ENCODE assay signal across 8 cellular contexts in the genomic region with DNA sequence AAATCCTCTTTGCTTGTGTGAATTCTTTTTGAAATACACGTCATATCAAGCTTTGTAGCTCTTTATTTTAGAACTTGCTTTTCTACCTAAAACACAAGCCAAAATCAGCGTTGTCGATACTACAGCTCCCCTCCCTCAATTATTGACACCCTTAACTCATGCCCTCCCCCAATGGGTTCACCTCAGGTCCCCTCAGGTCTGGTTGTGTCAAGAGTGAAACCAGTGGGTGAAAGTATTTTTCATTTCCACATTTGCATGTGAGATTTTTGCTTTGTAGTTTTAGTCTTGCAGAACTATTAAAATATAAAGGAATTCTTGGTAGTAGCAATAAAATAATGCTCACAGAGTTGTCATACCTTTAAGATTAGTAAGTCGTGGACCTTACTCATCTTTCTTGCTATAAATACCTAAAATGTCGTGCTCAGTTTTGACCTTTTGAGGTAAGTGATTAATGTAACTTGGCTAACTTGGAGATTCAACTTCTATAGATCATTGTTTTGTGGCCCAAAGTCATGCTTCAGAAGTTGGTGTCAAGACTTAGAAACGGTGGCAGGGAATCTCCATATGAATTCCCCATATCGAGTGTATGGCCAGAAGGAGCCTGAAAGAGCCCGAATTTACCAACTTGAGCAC. TPM values are rescaled to one million over a fixed set of nuclear protein-coding genes. Genes with fewer than 3 reads are reported as not detected.
DNase-seq lines count a peak whose midpoint lies in the region; ATAC-seq and TF ChIP-seq lines count a peak whose summit lies in the region.

No MANE protein-coding gene starts in this region.

- no peaks in the 10 kb centered on the region for H3K9me3 Mint-ChIP-seq in activated naive CD8-positive, alpha-beta T cell treated with anti-CD3 and anti-CD28 coated beads, Interleukin-2, amount 10 ng/mL, durations not matched to agents 7 days and 5 days
- no peaks in the 10 kb centered on the region for H3K9me3 Mint-ChIP-seq in natural killer cell treated with Interleukin-12 subunit alpha and Interleukin-12 subunit beta and Interleukin-15 and Interleukin-18, amount 100 ng/mL, for 72 hours

- H3K27ac Mint-ChIP-seq in activated naive CD8-positive, alpha-beta T cell treated with anti-CD3 and anti-CD28 coated beads, Interleukin-2, amount 10 ng/mL, durations not matched to agents 7 days and 5 days = no peak overlapping the region
- H3K27ac Mint-ChIP-seq in natural killer cell treated with Interleukin-12 subunit alpha and Interleukin-12 subunit beta and Interleukin-15 and Interleukin-18, amount 100 ng/mL, for 72 hours = peak overlapping the region; percentile 56 to 84

- H3K27me3 Mint-ChIP-seq in activated naive CD8-positive, alpha-beta T cell treated with anti-CD3 and anti-CD28 coated beads, Interleukin-2, amount 10 ng/mL, durations not matched to agents 7 days and 5 days = no peaks in the 10 kb centered on the region
- H3K27me3 Mint-ChIP-seq in natural killer cell treated with Interleukin-12 subunit alpha and Interleukin-12 subunit beta and Interleukin-15 and Interleukin-18, amount 100 ng/mL, for 72 hours = peaks cover 0 to 2% of the 10 kb centered on the region in 2 donors

- POLR2A ChIA-PET in activated naive CD8-positive, alpha-beta T cell treated with anti-CD3 and anti-CD28 coated beads, Interleukin-2, amount 10 ng/mL, durations not matched to agents 7 days and 5 days (lab: Charles Lee) = interaction anchor here (0.7 to 0.8 kb wide), 2 partner anchors 17 to 1129 kb away, joined by 3 to 4 read pairs; no protein-coding TSS in a partner anchor
- POLR2A ChIA-PET in HEK293T (lab: Yijun Ruan, JAX) = no interaction called here

- H3K4me3 Mint-ChIP-seq in activated naive CD8-positive, alpha-beta T cell treated with anti-CD3 and anti-CD28 coated beads, Interleukin-2, amount 10 ng/mL, durations not matched to agents 7 days and 5 days = peak overlapping the region; percentile 90
- H3K4me3 Mint-ChIP-seq in natural killer cell treated with Interleukin-12 subunit alpha and Interleukin-12 subunit beta and Interleukin-15 and Interleukin-18, amount 100 ng/mL, for 72 hours = peak overlapping the region; percentile 94

- peaks cover 15% of the 10 kb centered on the region for H3K4me1 Mint-ChIP-seq in activated naive CD8-positive, alpha-beta T cell treated with anti-CD3 and anti-CD28 coated beads, Interleukin-2, amount 10 ng/mL, durations not matched to agents 7 days and 5 days
- H3K4me1 Mint-ChIP-seq in natural killer cell treated with Interleukin-12 subunit alpha and Interleukin-12 subunit beta and Interleukin-15 and Interleukin-18, amount 100 ng/mL, for 72 hours (ENCODE audit: low read depth in 2 of 2) = peaks cover 12 to 14% of the 10 kb centered on the region in 2 donors

- no peaks in the 10 kb centered on the region for H3K36me3 Mint-ChIP-seq in activated naive CD8-positive, alpha-beta T cell treated with anti-CD3 and anti-CD28 coated beads, Interleukin-2, amount 10 ng/mL, durations not matched to agents 7 days and 5 days
- no peaks in the 10 kb centered on the region for H3K36me3 Mint-ChIP-seq in natural killer cell treated with Interleukin-12 subunit alpha and Interleukin-12 subunit beta and Interleukin-15 and Interleukin-18, amount 100 ng/mL, for 72 hours

- CTCF ChIA-PET in HEK293T (lab: Yijun Ruan, JAX) = no interaction called here

- ATAC-seq in GM18519 (IDR thresholded peaks at IDR 0.05; ENCODE audit: low FRiP score, unreplicated experiment) (peak; percentile 33), HG03066 (IDR thresholded peaks at IDR 0.05; ENCODE audit: low read depth, unreplicated experiment) (peak; percentile 33), GM19452 (IDR thresholded peaks at IDR 0.05; ENCODE audit: unreplicated experiment) (no peak)
- no peak for ATAC-seq in activated naive CD8-positive, alpha-beta T cell treated with anti-CD3 and anti-CD28 coated beads, Interleukin-2, amount 10 ng/mL, durations not matched to agents 7 days and 5 days (ENCODE audit: low read depth)
- no peak for ATAC-seq in natural killer cell treated with Interleukin-12 subunit alpha and Interleukin-12 subunit beta and Interleukin-15 and Interleukin-18, amount 100 ng/mL, for 72 hours

- DNase-seq in activated naive CD8-positive, alpha-beta T cell treated with anti-CD3 and anti-CD28 coated beads, Interleukin-2, amount 10 ng/mL, durations not matched to agents 7 days and 5 days = no peak
- DNase-seq in natural killer cell treated with Interleukin-12 subunit alpha and Interleukin-12 subunit beta and Interleukin-15 and Interleukin-18, amount 100 ng/mL, for 72 hours (ENCODE audit: low spot score) = no peak
- no peak for DNase-seq in NCI-H748 (lab: John Stamatoyannopoulos, UW; ENCODE audit: unreplicated experiment)
- DNase-seq in HEK293T (ENCODE audit: extremely low spot score) = no peak
- DNase-seq in NOMO-1 treated with DMSO at 0.1 percent for 48 hours (lab: John Stamatoyannopoulos, UW; ENCODE audit: unreplicated experiment) = no peak

TF ChIP-seq in HEK293T, 16 proteins besides CTCF, POLR2A, EP300 and RAD21:
- no peak for TF ChIP-seq FOXK2 (IDR thresholded peaks at IDR 0.05)
- TF ChIP-seq HDGF (IDR thresholded peaks at IDR 0.05; ENCODE audit: borderline replicate concordance) = no peak
- no peak for TF ChIP-seq CTBP1 (IDR thresholded peaks at IDR 0.05; ENCODE audit: borderline replicate concordance)
- TF ChIP-seq, protein P1, sequence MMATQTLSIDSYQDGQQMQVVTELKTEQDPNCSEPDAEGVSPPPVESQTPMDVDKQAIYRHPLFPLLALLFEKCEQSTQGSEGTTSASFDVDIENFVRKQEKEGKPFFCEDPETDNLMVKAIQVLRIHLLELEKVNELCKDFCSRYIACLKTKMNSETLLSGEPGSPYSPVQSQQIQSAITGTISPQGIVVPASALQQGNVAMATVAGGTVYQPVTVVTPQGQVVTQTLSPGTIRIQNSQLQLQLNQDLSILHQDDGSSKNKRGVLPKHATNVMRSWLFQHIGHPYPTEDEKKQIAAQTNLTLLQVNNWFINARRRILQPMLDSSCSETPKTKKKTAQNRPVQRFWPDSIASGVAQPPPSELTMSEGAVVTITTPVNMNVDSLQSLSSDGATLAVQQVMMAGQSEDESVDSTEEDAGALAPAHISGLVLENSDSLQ (IDR thresholded peaks at IDR 0.05) = no peak
- no peak for TF ChIP-seq BHLHE40 (IDR thresholded peaks at IDR 0.05; ENCODE audit: borderline replicate concordance)
- TF ChIP-seq SUZ12 (IDR thresholded peaks at IDR 0.05) = no peak
- no peak for TF ChIP-seq SP1 (IDR thresholded peaks at IDR 0.05)
- no peak for TF ChIP-seq L3MBTL2 (conservative IDR thresholded peaks at IDR 0.05)
- TF ChIP-seq ZNF384 (IDR thresholded peaks at IDR 0.05) = no peak
- TF ChIP-seq LEF1 (IDR thresholded peaks at IDR 0.05; ENCODE audit: borderline replicate concordance) = no peak
- no peak for TF ChIP-seq NFRKB (IDR thresholded peaks at IDR 0.05)
- TF ChIP-seq TARDBP (IDR thresholded peaks at IDR 0.05) = no peak
- TF ChIP-seq FOXM1 (IDR thresholded peaks at IDR 0.05; ENCODE audit: borderline replicate concordance) = no peak
- TF ChIP-seq ARNT (IDR thresholded peaks at IDR 0.05) = no peak
- no peak for TF ChIP-seq ELF4 (IDR thresholded peaks at IDR 0.05)
- TF ChIP-seq FOXA1 (IDR thresholded peaks at IDR 0.05) = no peak

RNA-seq across cellular contexts. Expression of a gene that starts 1.7 kb away (rescaled TPM):
- total RNA-seq in activated naive CD8-positive, alpha-beta T cell treated with anti-CD3 and anti-CD28 coated beads, Interleukin-2, amount 10 ng/mL, durations not matched to agents 7 days and 5 days = 1 to 10 TPM; 7.5 to 7.7 TPM
- total RNA-seq in natural killer cell treated with Interleukin-12 subunit alpha and Interleukin-12 subunit beta and Interleukin-15 and Interleukin-18, amount 100 ng/mL, for 72 hours = 10 to 100 TPM in 1 of 2 donors, 1 to 10 TPM in 1; 7.2 to 12.9 TPM

Comparison
In these comparisons a context has a peak if more than half of its experiments do, and no peak if none do; other contexts are left out.
1. ATAC-seq: peak in GM18519 (single experiment) and HG03066 (single experiment); none in activated naive CD8-positive, alpha-beta T cell treated with anti-CD3 and anti-CD28 coated beads, Interleukin-2, amount 10 ng/mL, durations not matched to agents 7 days and 5 days (single experiment), natural killer cell treated with Interleukin-12 subunit alpha and Interleukin-12 subunit beta and Interleukin-15 and Interleukin-18, amount 100 ng/mL, for 72 hours (0 of 2) and GM19452 (single experiment).